Comparison of ENCODE assay signal across 1 cellular context in the genomic region with DNA sequence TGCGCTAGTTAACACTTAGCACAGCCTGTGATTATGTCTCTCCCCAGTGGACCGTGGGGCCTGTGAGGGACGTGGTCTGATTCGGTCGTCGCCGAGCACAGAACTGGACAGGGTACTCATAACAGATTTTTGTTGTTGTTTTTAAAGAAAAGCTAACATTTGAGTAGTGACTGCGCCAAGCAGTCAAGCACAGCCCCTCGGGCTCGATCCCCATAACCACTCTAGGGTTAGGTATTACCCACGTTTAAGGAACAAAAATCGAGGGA.
TF ChIP-seq lines count a peak whose summit lies in the region.

No MANE protein-coding gene starts in this region.

TF ChIP-seq in HCT116, 20 proteins besides CTCF, POLR2A, EP300 and RAD21 (continued from another document):
- TF ChIP-seq, protein P1, sequence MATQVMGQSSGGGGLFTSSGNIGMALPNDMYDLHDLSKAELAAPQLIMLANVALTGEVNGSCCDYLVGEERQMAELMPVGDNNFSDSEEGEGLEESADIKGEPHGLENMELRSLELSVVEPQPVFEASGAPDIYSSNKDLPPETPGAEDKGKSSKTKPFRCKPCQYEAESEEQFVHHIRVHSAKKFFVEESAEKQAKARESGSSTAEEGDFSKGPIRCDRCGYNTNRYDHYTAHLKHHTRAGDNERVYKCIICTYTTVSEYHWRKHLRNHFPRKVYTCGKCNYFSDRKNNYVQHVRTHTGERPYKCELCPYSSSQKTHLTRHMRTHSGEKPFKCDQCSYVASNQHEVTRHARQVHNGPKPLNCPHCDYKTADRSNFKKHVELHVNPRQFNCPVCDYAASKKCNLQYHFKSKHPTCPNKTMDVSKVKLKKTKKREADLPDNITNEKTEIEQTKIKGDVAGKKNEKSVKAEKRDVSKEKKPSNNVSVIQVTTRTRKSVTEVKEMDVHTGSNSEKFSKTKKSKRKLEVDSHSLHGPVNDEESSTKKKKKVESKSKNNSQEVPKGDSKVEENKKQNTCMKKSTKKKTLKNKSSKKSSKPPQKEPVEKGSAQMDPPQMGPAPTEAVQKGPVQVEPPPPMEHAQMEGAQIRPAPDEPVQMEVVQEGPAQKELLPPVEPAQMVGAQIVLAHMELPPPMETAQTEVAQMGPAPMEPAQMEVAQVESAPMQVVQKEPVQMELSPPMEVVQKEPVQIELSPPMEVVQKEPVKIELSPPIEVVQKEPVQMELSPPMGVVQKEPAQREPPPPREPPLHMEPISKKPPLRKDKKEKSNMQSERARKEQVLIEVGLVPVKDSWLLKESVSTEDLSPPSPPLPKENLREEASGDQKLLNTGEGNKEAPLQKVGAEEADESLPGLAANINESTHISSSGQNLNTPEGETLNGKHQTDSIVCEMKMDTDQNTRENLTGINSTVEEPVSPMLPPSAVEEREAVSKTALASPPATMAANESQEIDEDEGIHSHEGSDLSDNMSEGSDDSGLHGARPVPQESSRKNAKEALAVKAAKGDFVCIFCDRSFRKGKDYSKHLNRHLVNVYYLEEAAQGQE (IDR thresholded peaks at IDR 0.05; ENCODE audit: low read depth) = no peak
- TF ChIP-seq JUND (IDR thresholded peaks at IDR 0.05) (no peak), SRF (IDR thresholded peaks at IDR 0.05; ENCODE audit: low read depth) (no peak), EGR1 (IDR thresholded peaks at IDR 0.05; ENCODE audit: low read depth) (no peak), TCF7L2 (IDR thresholded peaks at IDR 0.05; ENCODE audit: borderline replicate concordance, extremely low read depth, insufficient read depth, insufficient read length) (no peak), ELF1 (IDR thresholded peaks at IDR 0.05; ENCODE audit: borderline replicate concordance, low read depth) (no peak), YY1 (IDR thresholded peaks at IDR 0.05; ENCODE audit: extremely low read depth, insufficient replicate concordance, low read depth, low read length) (no peak), CEBPB (IDR thresholded peaks at IDR 0.05; ENCODE audit: low read depth) (no peak), ZFX (IDR thresholded peaks at IDR 0.05) (no peak), ZNF274 (IDR thresholded peaks at IDR 0.05; ENCODE audit: low read depth, low read length) (no peak), SIN3A (IDR thresholded peaks at IDR 0.05; ENCODE audit: low read depth) (no peak)
- TF ChIP-seq, protein P2, sequence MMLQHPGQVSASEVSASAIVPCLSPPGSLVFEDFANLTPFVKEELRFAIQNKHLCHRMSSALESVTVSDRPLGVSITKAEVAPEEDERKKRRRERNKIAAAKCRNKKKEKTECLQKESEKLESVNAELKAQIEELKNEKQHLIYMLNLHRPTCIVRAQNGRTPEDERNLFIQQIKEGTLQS (IDR thresholded peaks at IDR 0.05) = no peak
- TF ChIP-seq, protein P3, sequence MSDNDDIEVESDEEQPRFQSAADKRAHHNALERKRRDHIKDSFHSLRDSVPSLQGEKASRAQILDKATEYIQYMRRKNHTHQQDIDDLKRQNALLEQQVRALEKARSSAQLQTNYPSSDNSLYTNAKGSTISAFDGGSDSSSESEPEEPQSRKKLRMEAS (IDR thresholded peaks at IDR 0.05) = no peak
- TF ChIP-seq, protein P4, sequence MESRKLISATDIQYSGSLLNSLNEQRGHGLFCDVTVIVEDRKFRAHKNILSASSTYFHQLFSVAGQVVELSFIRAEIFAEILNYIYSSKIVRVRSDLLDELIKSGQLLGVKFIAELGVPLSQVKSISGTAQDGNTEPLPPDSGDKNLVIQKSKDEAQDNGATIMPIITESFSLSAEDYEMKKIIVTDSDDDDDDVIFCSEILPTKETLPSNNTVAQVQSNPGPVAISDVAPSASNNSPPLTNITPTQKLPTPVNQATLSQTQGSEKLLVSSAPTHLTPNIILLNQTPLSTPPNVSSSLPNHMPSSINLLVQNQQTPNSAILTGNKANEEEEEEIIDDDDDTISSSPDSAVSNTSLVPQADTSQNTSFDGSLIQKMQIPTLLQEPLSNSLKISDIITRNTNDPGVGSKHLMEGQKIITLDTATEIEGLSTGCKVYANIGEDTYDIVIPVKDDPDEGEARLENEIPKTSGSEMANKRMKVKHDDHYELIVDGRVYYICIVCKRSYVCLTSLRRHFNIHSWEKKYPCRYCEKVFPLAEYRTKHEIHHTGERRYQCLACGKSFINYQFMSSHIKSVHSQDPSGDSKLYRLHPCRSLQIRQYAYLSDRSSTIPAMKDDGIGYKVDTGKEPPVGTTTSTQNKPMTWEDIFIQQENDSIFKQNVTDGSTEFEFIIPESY (IDR thresholded peaks at IDR 0.05; ENCODE audit: extremely low read depth, insufficient replicate concordance, low read length) = no peak
